In the genomic region with DNA sequence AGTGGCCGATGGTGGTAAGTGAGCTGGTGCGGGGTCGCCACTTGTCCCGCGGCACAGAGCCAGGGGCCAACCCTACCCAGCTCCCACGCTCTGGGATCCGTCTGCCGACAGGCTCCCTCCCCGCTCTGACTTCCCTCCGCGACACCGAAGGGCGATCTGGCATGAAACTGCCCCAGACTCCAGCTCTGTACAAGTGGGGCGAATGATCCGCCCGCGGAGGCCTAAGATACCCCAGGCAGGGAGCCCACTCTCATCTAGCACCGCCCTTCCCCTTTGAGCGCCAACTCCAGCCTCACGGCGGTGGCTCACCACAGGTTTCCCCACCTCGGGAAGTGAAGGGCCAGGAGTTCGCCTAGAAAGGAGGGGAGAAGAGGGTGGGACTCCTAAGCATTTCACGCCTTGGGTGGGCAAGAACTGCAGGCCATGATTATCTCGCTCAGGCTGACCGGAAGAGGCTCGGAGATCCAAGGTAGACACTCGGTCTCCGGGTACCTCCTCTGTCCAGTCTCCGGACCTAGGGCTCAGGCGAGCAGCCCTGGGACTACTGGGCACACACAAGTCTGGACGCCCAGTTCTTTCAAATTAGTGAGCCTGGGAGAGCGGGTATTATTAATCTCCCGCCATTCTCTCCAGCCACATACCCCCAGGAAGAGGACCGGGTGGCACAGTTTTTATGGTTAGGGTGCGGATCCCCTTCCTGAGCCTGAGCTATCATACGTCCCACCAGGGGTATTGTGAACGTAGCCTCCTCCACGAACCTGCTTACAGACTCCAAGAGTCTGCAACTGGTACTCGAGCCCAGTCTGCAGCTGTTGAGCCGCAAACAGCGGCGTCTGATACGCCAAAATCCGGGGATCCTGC, we compare ENCODE assay signal across 1 cellular context.
TF ChIP-seq lines count a peak whose summit lies in the region.

No MANE protein-coding gene starts in this region.

TF ChIP-seq in H1, 55 proteins besides CTCF, POLR2A, EP300 and RAD21:
- TF ChIP-seq RNF2 (IDR thresholded peaks at IDR 0.05; ENCODE audit: borderline replicate concordance, low read depth, low read length, missing control alignments, poor library complexity, severe bottlenecking) (peak; percentile 48), CREB1 (IDR thresholded peaks at IDR 0.05) (no peak), KDM4A (IDR thresholded peaks at IDR 0.05; ENCODE audit: low read depth, low read length, severe bottlenecking) (no peak), CHD2 (IDR thresholded peaks at IDR 0.05; ENCODE audit: low read length) (no peak), RBBP5 (IDR thresholded peaks at IDR 0.05; ENCODE audit: borderline replicate concordance, low read depth, low read length) (no peak), CBX8 (IDR thresholded peaks at IDR 0.05; ENCODE audit: borderline replicate concordance, low read depth, low read length) (peak; percentile 88; the same call in 1 of the 2 replicates), POLR2AphosphoS5 (IDR thresholded peaks at IDR 0.05; ENCODE audit: low read depth, low read length) (no peak), JUN (IDR thresholded peaks at IDR 0.05; ENCODE audit: low read depth, low read length) (no peak), SP1 (IDR thresholded peaks at IDR 0.05; ENCODE audit: low read depth, low read length) (no peak), SP4 (IDR thresholded peaks at IDR 0.05; ENCODE audit: low read length) (no peak), NRF1 (IDR thresholded peaks at IDR 0.05; ENCODE audit: low read depth, low read length) (no peak), EZH2 (IDR thresholded peaks at IDR 0.05; ENCODE audit: low read depth, low read length, severe bottlenecking) (peak; percentile 91), YY1 (IDR thresholded peaks at IDR 0.05; ENCODE audit: low read depth, low read length) (no peak), CTBP2 (IDR thresholded peaks at IDR 0.05; ENCODE audit: borderline replicate concordance, insufficient read depth, insufficient read length, low read length) (no peak), SUZ12 (IDR thresholded peaks at IDR 0.05; ENCODE audit: low read length) (peak; percentile 87), TAF7 (optimal IDR thresholded peaks at IDR 0.05; ENCODE audit: borderline replicate concordance, low read depth, low read length) (no peak)
- TF ChIP-seq, protein P1, sequence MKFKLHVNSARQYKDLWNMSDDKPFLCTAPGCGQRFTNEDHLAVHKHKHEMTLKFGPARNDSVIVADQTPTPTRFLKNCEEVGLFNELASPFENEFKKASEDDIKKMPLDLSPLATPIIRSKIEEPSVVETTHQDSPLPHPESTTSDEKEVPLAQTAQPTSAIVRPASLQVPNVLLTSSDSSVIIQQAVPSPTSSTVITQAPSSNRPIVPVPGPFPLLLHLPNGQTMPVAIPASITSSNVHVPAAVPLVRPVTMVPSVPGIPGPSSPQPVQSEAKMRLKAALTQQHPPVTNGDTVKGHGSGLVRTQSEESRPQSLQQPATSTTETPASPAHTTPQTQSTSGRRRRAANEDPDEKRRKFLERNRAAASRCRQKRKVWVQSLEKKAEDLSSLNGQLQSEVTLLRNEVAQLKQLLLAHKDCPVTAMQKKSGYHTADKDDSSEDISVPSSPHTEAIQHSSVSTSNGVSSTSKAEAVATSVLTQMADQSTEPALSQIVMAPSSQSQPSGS (IDR thresholded peaks at IDR 0.05; ENCODE audit: low read length): no peak
